Comparison of ENCODE assay signal across 15 cellular contexts in genomic region chr3:188233320-188233719, GRCh38.
DNase-seq lines count a peak whose midpoint lies in the region; FAIRE-seq and TF ChIP-seq lines count a peak whose summit lies in the region.
"Had no signal": no experiment of that assay in that cellular context is flagged by ENCODE, and none has a peak within 500 bp of the region (broad histone marks: within the 10 kb centered on the region; RNA-seq: fewer than 3 reads in every experiment).

No MANE protein-coding gene starts in this region.

- H3K9ac ChIP-seq in SU-DHL-6 (ENCODE audit: low read length) (no peak overlapping the region), skeletal muscle satellite cell (ENCODE audit: low read depth, low read length) (peak overlapping the region; percentile 34)

- no peaks in the 10 kb centered on the region for H3K27me3 Mint-ChIP-seq in activated naive CD8-positive, alpha-beta T cell treated with anti-CD3 and anti-CD28 coated beads for 36 hours

- H3K36me3 Mint-ChIP-seq in activated naive CD8-positive, alpha-beta T cell treated with anti-CD3 and anti-CD28 coated beads for 36 hours = peaks cover 13% of the 10 kb centered on the region
- H3K36me3 Mint-ChIP-seq: stimulated activated effector memory CD8-positive, alpha-beta T cell treated with anti-CD3 and anti-CD28 coated beads, Interleukin-12 subunit alpha, Interleukin-12 subunit beta, amount 100 ng/mL, for 72 hours had no signal

- peaks cover 2% of the 10 kb centered on the region for H3K9me3 Mint-ChIP-seq in activated naive CD8-positive, alpha-beta T cell treated with anti-CD3 and anti-CD28 coated beads for 36 hours
- H3K9me3 Mint-ChIP-seq: stimulated activated effector memory CD8-positive, alpha-beta T cell treated with anti-CD3 and anti-CD28 coated beads, Interleukin-12 subunit alpha, Interleukin-12 subunit beta, amount 100 ng/mL, for 72 hours had no signal

- H3K4me1 ChIP-seq in skeletal muscle satellite cell (ENCODE audit: control insufficient read depth, insufficient read depth, low read length) = peaks cover 34% of the 10 kb centered on the region

- H3K27ac ChIP-seq in SU-DHL-6 (ENCODE audit: low read depth, low read length) = peak overlapping the region; percentile 99
- H3K27ac ChIP-seq: skin epidermis had no signal

- peaks cover 52% of the 10 kb centered on the region for H3F3A ChIP-seq in SU-DHL-6 (ENCODE audit: insufficient read depth)

- H4K20me1 ChIP-seq in SU-DHL-6 (ENCODE audit: low read depth, low read length) = no peaks in the 10 kb centered on the region

- H3K27me3 ChIP-seq in SU-DHL-6 (ENCODE audit: low read length) = no peaks in the 10 kb centered on the region
- H3K27me3 ChIP-seq in skeletal muscle satellite cell (ENCODE audit: control insufficient read depth, insufficient read depth, low read length) = no peaks in the 10 kb centered on the region

- H3K4me3 ChIP-seq in SU-DHL-6 (ENCODE audit: insufficient read depth, low read length, poor library complexity, severe bottlenecking) = no peak overlapping the region
- H3K4me3 ChIP-seq in fibroblast of the aortic adventitia (ENCODE audit: low read depth, low read length) = no peak overlapping the region
- H3K4me3 ChIP-seq in skeletal muscle satellite cell (ENCODE audit: low read length) = no peak overlapping the region
- H3K4me3 ChIP-seq: skin epidermis had no signal

- no peaks in the 10 kb centered on the region for H3K9me2 ChIP-seq in SU-DHL-6 (replicated peaks; ENCODE audit: insufficient read depth, low read length)

- H3K9me3 ChIP-seq in SU-DHL-6 (ENCODE audit: insufficient read depth, low read length) (no peaks in the 10 kb centered on the region), skeletal muscle satellite cell (replicated peaks; ENCODE audit: low read length) (no peaks in the 10 kb centered on the region)

- H2AFZ ChIP-seq in SU-DHL-6 (ENCODE audit: low read depth, low read length, severe bottlenecking) = no peak overlapping the region

- H3K27ac Mint-ChIP-seq in activated naive CD8-positive, alpha-beta T cell treated with anti-CD3 and anti-CD28 coated beads for 36 hours = no peak overlapping the region
- H3K27ac Mint-ChIP-seq: stimulated activated effector memory CD8-positive, alpha-beta T cell treated with anti-CD3 and anti-CD28 coated beads, Interleukin-12 subunit alpha, Interleukin-12 subunit beta, amount 100 ng/mL, for 72 hours had no signal

- H3K4me1 Mint-ChIP-seq in activated naive CD8-positive, alpha-beta T cell treated with anti-CD3 and anti-CD28 coated beads for 36 hours = peaks cover 7% of the 10 kb centered on the region

- H3K79me2 ChIP-seq in SU-DHL-6 (ENCODE audit: insufficient read depth, low read length) = no peaks in the 10 kb centered on the region

- DNase-seq in EL = peak; percentile 74
- DNase-seq in fibroblast of the aortic adventitia (ENCODE audit: low read depth) = peak; percentile 55
- no peak for DNase-seq in GM12892 (ENCODE audit: insufficient read length)
- no peak for DNase-seq in activated naive CD8-positive, alpha-beta T cell treated with anti-CD3 and anti-CD28 coated beads for 36 hours
- no peak for DNase-seq in T-helper 2 cell
- DNase-seq in hypothalamus (lab: John Stamatoyannopoulos, UW) = no peak
- DNase-seq: activated CD4-positive, CD25-positive, alpha-beta regulatory T cell; activated gamma-delta T cell; H7 had no signal

- TF ChIP-seq CTCF in SU-DHL-6 (IDR thresholded peaks at IDR 0.05; ENCODE audit: insufficient read depth, low read length, poor library complexity, severe bottlenecking) (no peak), fibroblast of the aortic adventitia (IDR thresholded peaks at IDR 0.05; ENCODE audit: insufficient read depth, low read length) (no peak)

- no peaks in the 10 kb centered on the region for H3K36me3 ChIP-seq in SU-DHL-6 (ENCODE audit: low read length)
- no peaks in the 10 kb centered on the region for H3K36me3 ChIP-seq in skeletal muscle satellite cell (ENCODE audit: insufficient read depth, low read length)

- no peak for TF ChIP-seq POLR2A in GM12892 (IDR thresholded peaks at IDR 0.05; ENCODE audit: low read depth, low read length)

- H3K4me3 Mint-ChIP-seq in activated naive CD8-positive, alpha-beta T cell treated with anti-CD3 and anti-CD28 coated beads for 36 hours = no peak overlapping the region
- H3K4me3 Mint-ChIP-seq: stimulated activated effector memory CD8-positive, alpha-beta T cell treated with anti-CD3 and anti-CD28 coated beads, Interleukin-12 subunit alpha, Interleukin-12 subunit beta, amount 100 ng/mL, for 72 hours had no signal

- no peak for FAIRE-seq in GM12892 (lab: Jason Lieb, UNC)
- FAIRE-seq: frontal cortex, urothelium cell line had no signal

- H3K4me2 ChIP-seq in SU-DHL-6 (ENCODE audit: low read depth, low read length, poor library complexity, severe bottlenecking) (no peak overlapping the region), skeletal muscle satellite cell (ENCODE audit: low read length) (peak overlapping the region; percentile 50)

Comparison
In these comparisons a context has a peak if more than half of its experiments do, and no peak if none do; other contexts are left out.
1. DNase-seq: peak in EL (single experiment) and fibroblast of the aortic adventitia (single experiment); none in GM12892 (single experiment), activated naive CD8-positive, alpha-beta T cell treated with anti-CD3 and anti-CD28 coated beads for 36 hours (single experiment), T-helper 2 cell (0 of 5) and hypothalamus (0 of 51).